ENCODE assay signal across 9 cellular contexts in genomic region chr18:21134895-21135294, GRCh38. TPM values are rescaled to one million over a fixed set of nuclear protein-coding genes. Genes with fewer than 3 reads are reported as not detected.
DNase-seq lines count a peak whose midpoint lies in the region; ATAC-seq and TF ChIP-seq lines count a peak whose summit lies in the region.
"Had no signal": no experiment of that assay in that cellular context is flagged by ENCODE, and none has a peak within 500 bp of the region (broad histone marks: within the 10 kb centered on the region; RNA-seq: fewer than 3 reads in every experiment).

No MANE protein-coding gene starts in this region.

- H3K4me1 Mint-ChIP-seq in activated CD4-positive, alpha-beta memory T cell treated with anti-CD3 and anti-CD28 coated beads for 36 hours (ENCODE audit: low read depth) = no peaks in the 10 kb centered on the region

- H3K4me3 ChIP-seq in HEK293 (ENCODE audit: low read depth, low read length) = no peak overlapping the region
- H3K4me3 ChIP-seq in liver (ENCODE audit: low read depth in 1 of 3, low read length in 3 of 3) = no peak overlapping the region

- H3K27me3 Mint-ChIP-seq in activated CD4-positive, alpha-beta memory T cell treated with anti-CD3 and anti-CD28 coated beads for 36 hours = no peaks in the 10 kb centered on the region

- TF ChIP-seq RAD21 in liver (IDR thresholded peaks at IDR 0.05) = peak; percentile 85 to 88

- H3K9ac ChIP-seq in liver (ENCODE audit: low read depth in 1 of 2, low read length in 2 of 2) = no peak overlapping the region

- H3K9me3 ChIP-seq in HEK293 (ENCODE audit: control insufficient read depth, insufficient read depth, low read depth, low read length) (no peaks in the 10 kb centered on the region), liver (ENCODE audit: control insufficient read depth in 4 of 4, low read length in 3 of 4) (no peaks in the 10 kb centered on the region)

- ATAC-seq in GM18873 (IDR thresholded peaks at IDR 0.05; ENCODE audit: low FRiP score, unreplicated experiment) (no peak), HG03432 (IDR thresholded peaks at IDR 0.05; ENCODE audit: unreplicated experiment) (no peak)

- H3K4me1 ChIP-seq in HEK293 (ENCODE audit: control insufficient read depth, insufficient read depth, low read length) (no peaks in the 10 kb centered on the region), liver (ENCODE audit: control insufficient read depth in 4 of 4, insufficient read depth in 4 of 4, low read length in 3 of 4) (no peaks in the 10 kb centered on the region)

- no peaks in the 10 kb centered on the region for H3K27me3 ChIP-seq in liver (ENCODE audit: control insufficient read depth in 4 of 4, insufficient read depth in 4 of 4, low read length in 3 of 4)

- POLR2A ChIA-PET in HEK293 (lab: Yijun Ruan, JAX) = no interaction called here
- POLR2A ChIA-PET in activated CD4-positive, alpha-beta memory T cell treated with anti-CD3 and anti-CD28 coated beads for 36 hours (lab: Charles Lee) = no interaction called here

- no peaks in the 10 kb centered on the region for H3K36me3 Mint-ChIP-seq in activated CD4-positive, alpha-beta memory T cell treated with anti-CD3 and anti-CD28 coated beads for 36 hours

- no peak overlapping the region for H3K27ac Mint-ChIP-seq in activated CD4-positive, alpha-beta memory T cell treated with anti-CD3 and anti-CD28 coated beads for 36 hours

- intact Hi-C loops in activated CD4-positive, alpha-beta memory T cell treated with anti-CD3 and anti-CD28 coated beads for 36 hours (cut with micrococcal nuclease) = no loop called here

- no peak overlapping the region for H3K27ac ChIP-seq in HEK293 (ENCODE audit: extremely low read depth, low read depth, low read length)
- H3K27ac ChIP-seq in liver (ENCODE audit: low read depth in 1 of 2, low read length in 2 of 2) = no peak overlapping the region

- CTCF ChIA-PET in HEK293 (lab: Yijun Ruan, JAX) = no interaction called here
- CTCF ChIA-PET in activated CD4-positive, alpha-beta memory T cell treated with anti-CD3 and anti-CD28 coated beads for 36 hours (lab: Charles Lee) = no interaction called here

- H3K4me3 Mint-ChIP-seq in activated CD4-positive, alpha-beta memory T cell treated with anti-CD3 and anti-CD28 coated beads for 36 hours = no peak overlapping the region

- H3K36me3 ChIP-seq in HEK293 (ENCODE audit: control insufficient read depth in 2 of 2, insufficient read depth in 1 of 2, low read length in 2 of 2) = no peaks in the 10 kb centered on the region
- H3K36me3 ChIP-seq in liver (ENCODE audit: control insufficient read depth in 4 of 4, insufficient read depth in 3 of 4, low read depth in 1 of 4, low read length in 3 of 4) = no peaks in the 10 kb centered on the region

- DNase-seq in CD1c-positive myeloid dendritic cell (ENCODE audit: extremely low spot score) (peak; percentile 64), mucosa of gallbladder (ENCODE audit: low spot score) (no peak), SKM-1 (lab: John Stamatoyannopoulos, UW; ENCODE audit: unreplicated experiment) (no peak)
- peak; percentile 27 for DNase-seq in activated CD4-positive, alpha-beta memory T cell treated with anti-CD3 and anti-CD28 coated beads for 36 hours
- DNase-seq: left cardiac atrium had no signal

- TF ChIP-seq CTCF in HEK293 (tag by site-specific recombination; IDR thresholded peaks at IDR 0.05) (0 out of 2 replicates have a peak, but pooled peaks have one; percentile 28), liver (IDR thresholded peaks at IDR 0.05; ENCODE audit: low read depth, low read length, missing input control) (peak; percentile 53)

- 22% methylated on average over 3 of the region's 3 CpGs for WGBS in liver

- H3K9me3 Mint-ChIP-seq in activated CD4-positive, alpha-beta memory T cell treated with anti-CD3 and anti-CD28 coated beads for 36 hours = no peaks in the 10 kb centered on the region

TF ChIP-seq in HEK293, 187 proteins besides CTCF, POLR2A, EP300 and RAD21:
- no peak for TF ChIP-seq ATF2 (tag by site-specific recombination; IDR thresholded peaks at IDR 0.05; ENCODE audit: low read depth)
- peak; percentile 39 for TF ChIP-seq ZNF654 (tag by site-specific recombination; IDR thresholded peaks at IDR 0.05; ENCODE audit: low read depth)
- TF ChIP-seq ZNF394 (tag by site-specific recombination; IDR thresholded peaks at IDR 0.05; ENCODE audit: borderline replicate concordance) = no peak
- no peak for TF ChIP-seq EGR2 (tag by site-specific recombination; IDR thresholded peaks at IDR 0.05; ENCODE audit: low read depth)
- TF ChIP-seq ZNF843 (tag by site-specific recombination; IDR thresholded peaks at IDR 0.05) = no peak

TF ChIP-seq in liver, 16 proteins besides CTCF, POLR2A, EP300 and RAD21:
- TF ChIP-seq HNF4G (IDR thresholded peaks at IDR 0.05) (no peak), NR2F2 (IDR thresholded peaks at IDR 0.05) (peak; percentile 31), YY1 (IDR thresholded peaks at IDR 0.05) (peak; percentile 15), HNF4A (conservative IDR thresholded peaks at IDR 0.05) (peak; percentile 39 to 64), RXRA (IDR thresholded peaks at IDR 0.05) (peak; percentile 20 to 38), FOXA1 (IDR thresholded peaks at IDR 0.05) (no peak)

RNA-seq across cellular contexts. Expression of gene ROCK1, which starts 23.3 kb away (rescaled TPM):
- total RNA-seq in activated CD4-positive, alpha-beta memory T cell treated with anti-CD3 and anti-CD28 coated beads for 36 hours = 10 to 100 TPM; 54.9 to 59.4 TPM
- total RNA-seq in liver (10 to 100 TPM; 25.0 to 28.7 TPM), mucosa of gallbladder (50.2 TPM)
- polyA plus RNA-seq in liver = 10 to 100 TPM in 1 of 2 donors, 1 to 10 TPM in 1; 7.4 to 12.4 TPM

Comparison
In these comparisons a context has a peak if more than half of its experiments do, and no peak if none do; other contexts are left out.
1. DNase-seq: peak in CD1c-positive myeloid dendritic cell (single experiment) and activated CD4-positive, alpha-beta memory T cell treated with anti-CD3 and anti-CD28 coated beads for 36 hours (single experiment); none in mucosa of gallbladder (single experiment) and SKM-1 (single experiment).